In genomic region chr14:94823556-94824341, GRCh38 we compare ENCODE assay signal across 1 cellular context.
TF ChIP-seq lines count a peak whose summit lies in the region.

No MANE protein-coding gene starts in this region.

TF ChIP-seq in K562, 482 proteins besides CTCF, POLR2A, EP300 and RAD21 (continued from another document):
- TF ChIP-seq TSHZ1 (CRISPR knock-in tag; IDR thresholded peaks at IDR 0.05) (no peak), ZBTB43 (CRISPR knock-in tag; IDR thresholded peaks at IDR 0.05) (no peak), ZNF740 (CRISPR knock-in tag; IDR thresholded peaks at IDR 0.05) (no peak), ZNF740 (tag; IDR thresholded peaks at IDR 0.05) (no peak), ZNF316 (IDR thresholded peaks at IDR 0.05) (peak; percentile 60; the same call in 1 of the 2 replicates), NFE2 (IDR thresholded peaks at IDR 0.05; ENCODE audit: low read depth) (peak; percentile 50), BHLHE40 (IDR thresholded peaks at IDR 0.05; ENCODE audit: low read length) (no peak), MAFG (tag; conservative IDR thresholded peaks at IDR 0.05) (peak; percentile 71), MYNN (IDR thresholded peaks at IDR 0.05) (no peak), MYNN (CRISPR knock-in tag; IDR thresholded peaks at IDR 0.05) (no peak), ZNF639 (CRISPR knock-in tag; conservative IDR thresholded peaks at IDR 0.05 in 1 of 2, IDR thresholded peaks at IDR 0.05 in 1 of 2) (no peak), MAFK (IDR thresholded peaks at IDR 0.05; ENCODE audit: low read length) (peak; percentile 20; the same call in 1 of the 2 replicates), JUN (IDR thresholded peaks at IDR 0.05; ENCODE audit: borderline replicate concordance, low read depth, low read length) (no peak), JUN (CRISPR knock-in tag; IDR thresholded peaks at IDR 0.05; ENCODE audit: borderline replicate concordance) (no peak), C11orf30 (IDR thresholded peaks at IDR 0.05; ENCODE audit: low read depth) (peak; percentile 38; the same call in 1 of the 2 replicates), HDAC8 (tag; IDR thresholded peaks at IDR 0.05) (no peak)
